31 cellular contexts compared by ENCODE assay signal in genomic region chr2:173869830-173870229, GRCh38.
"Had no signal": no experiment of that assay in that cellular context is flagged by ENCODE, and none has a peak within 500 bp of the region (broad histone marks: within the 10 kb centered on the region; RNA-seq: fewer than 3 reads in every experiment).

No MANE protein-coding gene starts in this region.

- ATAC-seq: activated CD4-positive, CD25-positive, alpha-beta regulatory T cell treated with anti-CD3 and anti-CD28 coated beads, Interleukin-2, amount 50 U/mL, for 24 hours; activated naive CD8-positive, alpha-beta T cell treated with anti-CD3 and anti-CD28 coated beads, Interleukin-2, amount 50 U/mL, for 24 hours; activated T-helper 17 cell treated with anti-CD3 and anti-CD28 coated beads, Interleukin-2, amount 50 U/mL, for 72 hours; left lung; lower lobe of right lung; naive thymus-derived CD4-positive, alpha-beta T cell; pancreas; sciatic nerve; T-helper 17 cell had no signal

- DNase-seq: activated CD4-positive, alpha-beta memory T cell treated with anti-CD3 and anti-CD28 coated beads, Interleukin-2, amount 10 ng/mL, durations not matched to agents 7 days and 5 days; activated CD4-positive, alpha-beta T cell treated with anti-CD3 and anti-CD28 coated beads, Interleukin-2, amount 10 ng/mL, durations not matched to agents 7 days and 5 days; activated CD8-positive, alpha-beta memory T cell treated with anti-CD3 and anti-CD28 coated beads, Interleukin-2, amount 50 U/mL, for 48 hours; activated gamma-delta T cell treated with Interleukin-2 at 50 U/mL for 16 hours; activated naive CD8-positive, alpha-beta T cell treated with anti-CD3 and anti-CD28 coated beads, Interleukin-2, amount 50 U/mL, for 24 hours; activated T-cell treated with anti-CD3 and anti-CD28 coated beads, Interleukin-2, amount 50 U/mL, for 24 hours; dorsolateral prefrontal cortex; effector memory CD4-positive, alpha-beta T cell; left lung; lower lobe of right lung; naive thymus-derived CD4-positive, alpha-beta T cell; nucleus accumbens; pancreas; retina; stimulated activated CD4-positive, alpha-beta T cell treated with anti-CD3 and anti-CD28 coated beads, Interleukin-12 subunit alpha, Interleukin-12 subunit beta, amount 100 ng/mL, for 4 hours; stimulated activated CD4-positive, alpha-beta T cell treated with anti-CD3 and anti-CD28 coated beads, Interleukin-4, amount 100 ng/mL, for 1 hour; substantia nigra; T-helper 17 cell; T1000; uterus; WERI-Rb-1 had no signal

- H3K9me3 Mint-ChIP-seq: activated CD4-positive, alpha-beta memory T cell treated with anti-CD3 and anti-CD28 coated beads, Interleukin-2, amount 10 ng/mL, durations not matched to agents 7 days and 5 days; activated CD4-positive, alpha-beta T cell treated with anti-CD3 and anti-CD28 coated beads, Interleukin-2, amount 10 ng/mL, durations not matched to agents 7 days and 5 days; activated naive CD4-positive, alpha-beta T cell treated with anti-CD3 and anti-CD28 coated beads, Interleukin-2, amount 50 U/mL, for 24 hours; activated naive CD8-positive, alpha-beta T cell treated with anti-CD3 and anti-CD28 coated beads, Interleukin-2, amount 50 U/mL, for 24 hours; activated T-cell treated with anti-CD3 and anti-CD28 coated beads, Interleukin-2, amount 50 U/mL, for 24 hours; activated T-helper 17 cell treated with anti-CD3 and anti-CD28 coated beads, Interleukin-2, amount 50 U/mL, for 72 hours; mesothelial cell of epicardium; naive thymus-derived CD4-positive, alpha-beta T cell; neural crest cell; stimulated activated naive CD8-positive, alpha-beta T cell treated with anti-CD3 and anti-CD28 coated beads, Interleukin-15, Interleukin-2, amounts not matched to agents 100 ng/mL and 50 ng/mL, for 24 hours had no signal

- H3K4me1 Mint-ChIP-seq: activated CD4-positive, alpha-beta memory T cell treated with anti-CD3 and anti-CD28 coated beads, Interleukin-2, amount 10 ng/mL, durations not matched to agents 7 days and 5 days; activated CD4-positive, alpha-beta T cell treated with anti-CD3 and anti-CD28 coated beads, Interleukin-2, amount 10 ng/mL, durations not matched to agents 7 days and 5 days; activated naive CD4-positive, alpha-beta T cell treated with anti-CD3 and anti-CD28 coated beads, Interleukin-2, amount 50 U/mL, for 24 hours; activated naive CD8-positive, alpha-beta T cell treated with anti-CD3 and anti-CD28 coated beads, Interleukin-2, amount 50 U/mL, for 24 hours; activated T-helper 17 cell treated with anti-CD3 and anti-CD28 coated beads, Interleukin-2, amount 50 U/mL, for 72 hours had no signal

- H3K4me3 ChIP-seq: dorsolateral prefrontal cortex, left lung, lower lobe of right lung, pancreas, prostate gland, skin epidermis, uterus had no signal

- H3K27me3 Mint-ChIP-seq: type B pancreatic cell had no signal

- H3K4me3 Mint-ChIP-seq: activated CD4-positive, alpha-beta memory T cell treated with anti-CD3 and anti-CD28 coated beads, Interleukin-2, amount 10 ng/mL, durations not matched to agents 7 days and 5 days; activated CD4-positive, alpha-beta T cell treated with anti-CD3 and anti-CD28 coated beads, Interleukin-2, amount 10 ng/mL, durations not matched to agents 7 days and 5 days; activated naive CD4-positive, alpha-beta T cell treated with anti-CD3 and anti-CD28 coated beads, Interleukin-2, amount 50 U/mL, for 24 hours; activated naive CD8-positive, alpha-beta T cell treated with anti-CD3 and anti-CD28 coated beads, Interleukin-2, amount 50 U/mL, for 24 hours; activated T-cell treated with anti-CD3 and anti-CD28 coated beads, Interleukin-2, amount 50 U/mL, for 24 hours; activated T-helper 17 cell treated with anti-CD3 and anti-CD28 coated beads, Interleukin-2, amount 50 U/mL, for 72 hours; mesothelial cell of epicardium; naive thymus-derived CD4-positive, alpha-beta T cell; neural crest cell; stimulated activated naive CD8-positive, alpha-beta T cell treated with anti-CD3 and anti-CD28 coated beads, Interleukin-15, Interleukin-2, amounts not matched to agents 100 ng/mL and 50 ng/mL, for 24 hours; T-helper 17 cell; type B pancreatic cell had no signal

- H3K27ac Mint-ChIP-seq: activated CD4-positive, alpha-beta memory T cell treated with anti-CD3 and anti-CD28 coated beads, Interleukin-2, amount 10 ng/mL, durations not matched to agents 7 days and 5 days; activated CD4-positive, alpha-beta T cell treated with anti-CD3 and anti-CD28 coated beads, Interleukin-2, amount 10 ng/mL, durations not matched to agents 7 days and 5 days; activated naive CD4-positive, alpha-beta T cell treated with anti-CD3 and anti-CD28 coated beads, Interleukin-2, amount 50 U/mL, for 24 hours; activated naive CD8-positive, alpha-beta T cell treated with anti-CD3 and anti-CD28 coated beads, Interleukin-2, amount 50 U/mL, for 24 hours; activated T-cell treated with anti-CD3 and anti-CD28 coated beads, Interleukin-2, amount 50 U/mL, for 24 hours; activated T-helper 17 cell treated with anti-CD3 and anti-CD28 coated beads, Interleukin-2, amount 50 U/mL, for 72 hours; mesothelial cell of epicardium; naive thymus-derived CD4-positive, alpha-beta T cell; stimulated activated naive CD8-positive, alpha-beta T cell treated with anti-CD3 and anti-CD28 coated beads, Interleukin-15, Interleukin-2, amounts not matched to agents 100 ng/mL and 50 ng/mL, for 24 hours; T-helper 17 cell; type B pancreatic cell had no signal

- H3K36me3 Mint-ChIP-seq: activated naive CD4-positive, alpha-beta T cell treated with anti-CD3 and anti-CD28 coated beads, Interleukin-2, amount 50 U/mL, for 24 hours; mesothelial cell of epicardium; naive thymus-derived CD4-positive, alpha-beta T cell; type B pancreatic cell had no signal
